22 cellular contexts compared by ENCODE assay signal in genomic region chr10:21505711-21506278, GRCh38. TPM values are rescaled to one million over a fixed set of nuclear protein-coding genes. Genes with fewer than 3 reads are reported as not detected.
DNase-seq lines count a peak whose midpoint lies in the region; ATAC-seq, FAIRE-seq and TF ChIP-seq lines count a peak whose summit lies in the region.
"Had no signal": no experiment of that assay in that cellular context is flagged by ENCODE, and none has a peak within 500 bp of the region (broad histone marks: within the 10 kb centered on the region; RNA-seq: fewer than 3 reads in every experiment).

No MANE protein-coding gene starts in this region.

- no peak for TF ChIP-seq CTCF in A549 (IDR thresholded peaks at IDR 0.05)
- no peak for TF ChIP-seq CTCF in left ventricle myocardium inferior (IDR thresholded peaks at IDR 0.05; ENCODE audit: borderline replicate concordance)
- no peak for TF ChIP-seq CTCF in nephron (IDR thresholded peaks at IDR 0.05; ENCODE audit: unreplicated experiment in 3 of 3)

- 68% methylated on average over 4 of the region's 4 CpGs for WGBS in A549 (ENCODE audit: missing lambda C conversion rate)

- H3K4me2 ChIP-seq in A549 = peak overlapping the region; percentile 53

- peak overlapping the region; percentile 8 to 41 (median 39) for H3K4me3 Mint-ChIP-seq in nephron
- no peak overlapping the region for H3K4me3 Mint-ChIP-seq in activated CD4-positive, alpha-beta T cell treated with anti-CD3 and anti-CD28 coated beads for 36 hours
- no peak overlapping the region for H3K4me3 Mint-ChIP-seq in activated T-helper 2 cell treated with anti-CD3 and anti-CD28 coated beads, Interferon-gamma antibody, Interleukin-2, Interleukin-4, amounts not matched to agents 10 μg/mL and 5 μg/mL and 100 μg/mL, durations not matched to agents 14 hours and 24 hours and 36 hours (ENCODE audit: low read depth)
- H3K4me3 Mint-ChIP-seq in stimulated activated naive CD8-positive, alpha-beta T cell treated with anti-CD3 and anti-CD28 coated beads, Interleukin-15, amount 100 ng/mL, for 72 hours = no peak overlapping the region
- H3K4me3 Mint-ChIP-seq: CD4-positive, alpha-beta memory T cell; naive thymus-derived CD4-positive, alpha-beta T cell had no signal

- intact Hi-C loops in left ventricle myocardium inferior (cut with micrococcal nuclease) = no loop called here
- intact Hi-C loops in activated CD4-positive, alpha-beta T cell treated with anti-CD3 and anti-CD28 coated beads for 36 hours (cut with DNase I, micrococcal nuclease) = no loop called here
- intact Hi-C loops in activated T-helper 2 cell treated with anti-CD3 and anti-CD28 coated beads, Interferon-gamma antibody, Interleukin-2, Interleukin-4, amounts not matched to agents 10 μg/mL and 5 μg/mL and 100 μg/mL, durations not matched to agents 14 hours and 24 hours and 36 hours (cut with micrococcal nuclease) = no loop called here

- TF ChIP-seq EP300 in A549 (IDR thresholded peaks at IDR 0.05) = no peak

- DNase-seq in A549 (ENCODE audit: low read depth in 1 of 2, low spot score in 1 of 2) (no peak), HuH-7.5 (ENCODE audit: low spot score) (peak; percentile 97), left ventricle myocardium inferior (no peak), SHP77 treated with DMSO at 0.1 percent for 48 hours (lab: John Stamatoyannopoulos, UW) (no peak)
- DNase-seq in activated CD4-positive, alpha-beta T cell treated with anti-CD3 and anti-CD28 coated beads for 36 hours = no peak
- no peak for DNase-seq in activated T-helper 2 cell treated with anti-CD3 and anti-CD28 coated beads, Interferon-gamma antibody, Interleukin-2, Interleukin-4, amounts not matched to agents 10 μg/mL and 5 μg/mL and 100 μg/mL, durations not matched to agents 14 hours and 24 hours and 36 hours (ENCODE audit: low spot score)
- no peak for DNase-seq in stimulated activated naive CD8-positive, alpha-beta T cell treated with anti-CD3 and anti-CD28 coated beads, Interleukin-15, amount 100 ng/mL, for 72 hours
- DNase-seq: activated CD4-positive, alpha-beta T cell treated with anti-CD3 and anti-CD28 coated beads for 1 hour; activated effector memory CD4-positive, alpha-beta T cell treated with anti-CD3 and anti-CD28 coated beads, Interleukin-2, amount 50 U/mL, for 16 hours; CD4-positive, alpha-beta memory T cell; dorsolateral prefrontal cortex; naive thymus-derived CD4-positive, alpha-beta T cell; NCI-H2029; NCI-H446 treated with DMSO at 0.1 percent for 48 hours; stimulated activated naive CD4-positive, alpha-beta T cell; T1000 had no signal

- TF ChIP-seq RAD21 in A549 (conservative IDR thresholded peaks at IDR 0.05 in 1 of 2, IDR thresholded peaks at IDR 0.05 in 1 of 2) = no peak

- peak overlapping the region; percentile 99 to 100 (median 99) for H3K27ac Mint-ChIP-seq in nephron
- H3K27ac Mint-ChIP-seq in activated CD4-positive, alpha-beta T cell treated with anti-CD3 and anti-CD28 coated beads for 36 hours = no peak overlapping the region
- H3K27ac Mint-ChIP-seq in activated T-helper 2 cell treated with anti-CD3 and anti-CD28 coated beads, Interferon-gamma antibody, Interleukin-2, Interleukin-4, amounts not matched to agents 10 μg/mL and 5 μg/mL and 100 μg/mL, durations not matched to agents 14 hours and 24 hours and 36 hours = no peak overlapping the region
- no peak overlapping the region for H3K27ac Mint-ChIP-seq in stimulated activated naive CD8-positive, alpha-beta T cell treated with anti-CD3 and anti-CD28 coated beads, Interleukin-15, amount 100 ng/mL, for 72 hours
- H3K27ac Mint-ChIP-seq: CD4-positive, alpha-beta memory T cell; naive thymus-derived CD4-positive, alpha-beta T cell had no signal

- no peaks in the 10 kb centered on the region for H3K9me3 Mint-ChIP-seq in nephron
- no peaks in the 10 kb centered on the region for H3K9me3 Mint-ChIP-seq in activated CD4-positive, alpha-beta T cell treated with anti-CD3 and anti-CD28 coated beads for 36 hours (ENCODE audit: low read depth)
- no peaks in the 10 kb centered on the region for H3K9me3 Mint-ChIP-seq in activated T-helper 2 cell treated with anti-CD3 and anti-CD28 coated beads, Interferon-gamma antibody, Interleukin-2, Interleukin-4, amounts not matched to agents 10 μg/mL and 5 μg/mL and 100 μg/mL, durations not matched to agents 14 hours and 24 hours and 36 hours
- H3K9me3 Mint-ChIP-seq in stimulated activated naive CD8-positive, alpha-beta T cell treated with anti-CD3 and anti-CD28 coated beads, Interleukin-15, amount 100 ng/mL, for 72 hours = no peaks in the 10 kb centered on the region
- H3K9me3 Mint-ChIP-seq: naive thymus-derived CD4-positive, alpha-beta T cell had no signal

- CTCF ChIA-PET in A549 (lab: Yijun Ruan, JAX) = interaction anchor here (0.6 to 1.6 kb wide), 3 partner anchors 10 to 448 kb away, joined by 3 to 9 read pairs (median 6); no protein-coding TSS in a partner anchor
- CTCF ChIA-PET in activated CD4-positive, alpha-beta T cell treated with anti-CD3 and anti-CD28 coated beads for 36 hours (lab: Charles Lee) = interaction anchor here (0.6 kb wide), 2 partner anchors 13 to 504 kb away, joined by 3 to 4 read pairs; no protein-coding TSS in a partner anchor

- H3K36me3 Mint-ChIP-seq in nephron (ENCODE audit: low read depth) = no peaks in the 10 kb centered on the region
- H3K36me3 Mint-ChIP-seq in activated CD4-positive, alpha-beta T cell treated with anti-CD3 and anti-CD28 coated beads for 36 hours (ENCODE audit: low read depth) = no peaks in the 10 kb centered on the region
- H3K36me3 Mint-ChIP-seq in activated T-helper 2 cell treated with anti-CD3 and anti-CD28 coated beads, Interferon-gamma antibody, Interleukin-2, Interleukin-4, amounts not matched to agents 10 μg/mL and 5 μg/mL and 100 μg/mL, durations not matched to agents 14 hours and 24 hours and 36 hours (ENCODE audit: low read depth) = no peaks in the 10 kb centered on the region
- H3K36me3 Mint-ChIP-seq: CD4-positive, alpha-beta memory T cell had no signal

- H3K9me3 ChIP-seq in A549 (no peaks in the 10 kb centered on the region), left ventricle myocardium inferior (replicated peaks) (no peaks in the 10 kb centered on the region)
- H3K9me3 ChIP-seq: upper lobe of left lung had no signal

- peaks cover 83% of the 10 kb centered on the region for H3K4me1 Mint-ChIP-seq in nephron
- H3K4me1 Mint-ChIP-seq in activated CD4-positive, alpha-beta T cell treated with anti-CD3 and anti-CD28 coated beads for 36 hours = no peaks in the 10 kb centered on the region
- H3K4me1 Mint-ChIP-seq in activated T-helper 2 cell treated with anti-CD3 and anti-CD28 coated beads, Interferon-gamma antibody, Interleukin-2, Interleukin-4, amounts not matched to agents 10 μg/mL and 5 μg/mL and 100 μg/mL, durations not matched to agents 14 hours and 24 hours and 36 hours (ENCODE audit: low read depth) = no peaks in the 10 kb centered on the region
- no peaks in the 10 kb centered on the region for H3K4me1 Mint-ChIP-seq in stimulated activated naive CD8-positive, alpha-beta T cell treated with anti-CD3 and anti-CD28 coated beads, Interleukin-15, amount 100 ng/mL, for 72 hours
- H3K4me1 Mint-ChIP-seq: CD4-positive, alpha-beta memory T cell had no signal

- FAIRE-seq in A549 (lab: Jason Lieb, UNC) = no peak
- FAIRE-seq: GM18507 had no signal

- ATAC-seq in A549 = peak in 1 of 2 experiments; percentile 48; a peak in 3 of 6 replicates
- ATAC-seq in activated CD4-positive, alpha-beta T cell treated with anti-CD3 and anti-CD28 coated beads for 36 hours = no peak
- no peak for ATAC-seq in stimulated activated naive CD8-positive, alpha-beta T cell treated with anti-CD3 and anti-CD28 coated beads, Interleukin-15, amount 100 ng/mL, for 72 hours
- ATAC-seq: esophagus mucosa; naive thymus-derived CD4-positive, alpha-beta T cell had no signal

- H3K27me3 ChIP-seq in left ventricle myocardium inferior (ENCODE audit: low read depth) = no peaks in the 10 kb centered on the region
- H3K27me3 ChIP-seq: dorsolateral prefrontal cortex had no signal

- no peaks in the 10 kb centered on the region for H3K36me3 ChIP-seq in left ventricle myocardium inferior
- H3K36me3 ChIP-seq: upper lobe of left lung had no signal

- H3K27me3 Mint-ChIP-seq in nephron (ENCODE audit: low read depth) = peaks cover 29% of the 10 kb centered on the region
- H3K27me3 Mint-ChIP-seq in activated CD4-positive, alpha-beta T cell treated with anti-CD3 and anti-CD28 coated beads for 36 hours = peaks cover 25% of the 10 kb centered on the region
- H3K27me3 Mint-ChIP-seq in activated T-helper 2 cell treated with anti-CD3 and anti-CD28 coated beads, Interferon-gamma antibody, Interleukin-2, Interleukin-4, amounts not matched to agents 10 μg/mL and 5 μg/mL and 100 μg/mL, durations not matched to agents 14 hours and 24 hours and 36 hours (ENCODE audit: low read depth) = peaks cover 65% of the 10 kb centered on the region
- H3K27me3 Mint-ChIP-seq in stimulated activated naive CD8-positive, alpha-beta T cell treated with anti-CD3 and anti-CD28 coated beads, Interleukin-15, amount 100 ng/mL, for 72 hours = peaks cover 84% of the 10 kb centered on the region

- POLR2A ChIA-PET in A549 (lab: Yijun Ruan, JAX) = no interaction called here
- POLR2A ChIA-PET in activated CD4-positive, alpha-beta T cell treated with anti-CD3 and anti-CD28 coated beads for 36 hours (lab: Charles Lee) = no interaction called here

- H3K4me3 ChIP-seq in A549 = no peak overlapping the region
- no peak overlapping the region for H3K4me3 ChIP-seq in left ventricle myocardium inferior
- H3K4me3 ChIP-seq: dorsolateral prefrontal cortex, SK-N-MC, upper lobe of left lung had no signal

- H3K4me1 ChIP-seq in A549 (peaks cover 18% of the 10 kb centered on the region), left ventricle myocardium inferior (peaks cover 23% of the 10 kb centered on the region)

- H3K27ac ChIP-seq in A549 = peak overlapping the region in 1 of 2 experiments; percentile 25; a peak in 2 of 6 replicates
- peak overlapping the region; percentile 23 for H3K27ac ChIP-seq in left ventricle myocardium inferior (replicated peaks)
- H3K27ac ChIP-seq: dorsolateral prefrontal cortex, SK-N-MC, upper lobe of left lung had no signal

- no peak for TF ChIP-seq POLR2A in A549 (IDR thresholded peaks at IDR 0.05; ENCODE audit: low read length)

RNA-seq across cellular contexts. Expression of gene SKIDA1, which starts 19.7 kb away (rescaled TPM):
- polyA plus RNA-seq in A549 (2011; rRNA removed) = 0.87 and 1.0 TPM in 2 replicates
- polyA plus RNA-seq in A549 (2012; cell fraction: cytosol; rRNA removed) = 0.54 and 0.60 TPM in 2 replicates
- 0.48 and 0.60 TPM in 2 replicates for polyA plus RNA-seq in A549 (2012; cell fraction: nucleus; rRNA removed)
- polyA plus RNA-seq in A549 (2017; fragmentation: RNase III; extraction: RNeasy Plus Mini Kit Qiagen cat#74134 plus additional on column Dnase treatment) = 3.5 to 4.2 TPM (median 4.1 TPM) in 3 replicates
- polyA minus RNA-seq in A549 (2011; rRNA and poly(A)+ RNA removed) = 1.2 and 1.4 TPM in 2 replicates
- 2.7 TPM for total RNA-seq in left ventricle myocardium inferior
- total RNA-seq in activated CD4-positive, alpha-beta T cell treated with anti-CD3 and anti-CD28 coated beads for 36 hours = under 1 TPM; 0.32 to 0.54 TPM
- total RNA-seq in activated T-helper 2 cell treated with anti-CD3 and anti-CD28 coated beads, Interferon-gamma antibody, Interleukin-2, Interleukin-4, amounts not matched to agents 10 μg/mL and 5 μg/mL and 100 μg/mL, durations not matched to agents 14 hours and 24 hours and 36 hours = 0.11 TPM in 2 replicates
- total RNA-seq: OCI-LY7 had no signal

RNA-seq across cellular contexts. Expression of gene MLLT10, which starts 28.2 kb away (rescaled TPM):
- polyA plus RNA-seq in A549 (2011; rRNA removed) = 54.1 and 55.5 TPM in 2 replicates
- 28.8 and 31.8 TPM in 2 replicates for polyA plus RNA-seq in A549 (2012; cell fraction: cytosol; rRNA removed)
- polyA plus RNA-seq in A549 (2012; cell fraction: nucleus; rRNA removed) = 26.3 and 38.8 TPM in 2 replicates
- polyA plus RNA-seq in A549 (2017; fragmentation: RNase III; extraction: RNeasy Plus Mini Kit Qiagen cat#74134 plus additional on column Dnase treatment) = 35.3 to 41.7 TPM (median 38.9 TPM) in 3 replicates
- 65.1 and 116 TPM in 2 replicates for polyA minus RNA-seq in A549 (2011; rRNA and poly(A)+ RNA removed)
- 18.7 TPM for total RNA-seq in left ventricle myocardium inferior
- total RNA-seq in activated CD4-positive, alpha-beta T cell treated with anti-CD3 and anti-CD28 coated beads for 36 hours = 10 to 100 TPM; 33.8 to 34.1 TPM
- 45.4 and 47.4 TPM in 2 replicates for total RNA-seq in activated T-helper 2 cell treated with anti-CD3 and anti-CD28 coated beads, Interferon-gamma antibody, Interleukin-2, Interleukin-4, amounts not matched to agents 10 μg/mL and 5 μg/mL and 100 μg/mL, durations not matched to agents 14 hours and 24 hours and 36 hours

Comparison
In these comparisons a context has a peak if more than half of its experiments do, and no peak if none do; other contexts are left out.
1. H3K27ac Mint-ChIP-seq: peak in nephron (3 of 3); none in activated CD4-positive, alpha-beta T cell treated with anti-CD3 and anti-CD28 coated beads for 36 hours (single experiment), activated T-helper 2 cell treated with anti-CD3 and anti-CD28 coated beads, Interferon-gamma antibody, Interleukin-2, Interleukin-4, amounts not matched to agents 10 μg/mL and 5 μg/mL and 100 μg/mL, durations not matched to agents 14 hours and 24 hours and 36 hours (single experiment) and stimulated activated naive CD8-positive, alpha-beta T cell treated with anti-CD3 and anti-CD28 coated beads, Interleukin-15, amount 100 ng/mL, for 72 hours (0 of 2).
2. H3K4me3 Mint-ChIP-seq: peak in nephron (3 of 3); none in activated CD4-positive, alpha-beta T cell treated with anti-CD3 and anti-CD28 coated beads for 36 hours (single experiment), activated T-helper 2 cell treated with anti-CD3 and anti-CD28 coated beads, Interferon-gamma antibody, Interleukin-2, Interleukin-4, amounts not matched to agents 10 μg/mL and 5 μg/mL and 100 μg/mL, durations not matched to agents 14 hours and 24 hours and 36 hours (single experiment) and stimulated activated naive CD8-positive, alpha-beta T cell treated with anti-CD3 and anti-CD28 coated beads, Interleukin-15, amount 100 ng/mL, for 72 hours (0 of 2).